19 cellular contexts compared by ENCODE assay signal in the genomic region with DNA sequence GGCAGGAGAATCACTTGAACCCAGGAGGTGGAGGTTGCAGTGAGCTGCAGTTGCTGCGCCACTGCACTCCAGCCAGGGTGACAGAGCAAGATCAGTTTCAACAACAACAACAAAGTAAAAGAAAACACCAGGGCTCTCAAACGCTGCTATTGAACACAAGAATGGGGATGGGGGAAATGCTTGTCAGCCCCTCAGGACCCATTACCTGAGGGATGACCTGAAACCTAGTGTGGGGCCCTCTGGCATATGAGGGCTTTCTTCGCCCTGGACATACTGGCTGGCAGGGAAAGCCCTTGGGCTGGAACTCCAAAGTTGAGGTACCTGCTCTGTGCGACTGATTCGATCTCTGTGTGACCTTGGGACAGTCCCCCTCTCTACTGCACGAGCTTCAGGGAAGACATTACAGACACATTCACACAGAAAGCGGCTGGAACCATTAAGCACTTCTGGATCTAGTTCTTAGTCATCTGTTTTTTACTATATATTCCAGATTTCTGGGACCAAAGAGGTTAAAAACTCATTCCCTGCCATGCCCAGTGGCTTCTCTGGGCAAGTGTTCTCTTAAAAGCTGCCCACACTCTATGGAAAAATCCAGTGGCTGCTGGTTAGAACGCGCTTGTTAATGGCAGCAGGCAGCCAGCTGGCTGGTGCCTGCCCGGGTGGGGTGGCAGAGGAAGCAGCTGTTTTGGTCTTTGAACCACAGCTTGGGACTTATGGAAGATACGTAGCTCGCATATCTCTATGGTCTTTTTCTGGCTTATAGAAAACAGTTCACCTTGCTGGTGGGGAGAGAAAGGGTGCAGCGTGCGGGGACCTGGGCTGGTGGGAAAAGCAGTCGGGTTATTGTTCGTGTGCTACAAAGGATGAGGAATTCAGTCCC. TPM values are rescaled to one million over a fixed set of nuclear protein-coding genes. Genes with fewer than 3 reads are reported as not detected.
DNase-seq lines count a peak whose midpoint lies in the region; ATAC-seq and TF ChIP-seq lines count a peak whose summit lies in the region.
"Had no signal": no experiment of that assay in that cellular context is flagged by ENCODE, and none has a peak within 500 bp of the region (broad histone marks: within the 10 kb centered on the region; RNA-seq: fewer than 3 reads in every experiment).

No MANE protein-coding gene starts in this region.

- peak; percentile 51 for ATAC-seq in activated T-helper 17 cell treated with anti-CD3 and anti-CD28 coated beads, Interleukin-2, amount 50 U/mL, for 72 hours (replicated peaks)
- ATAC-seq: esophagus mucosa, left ventricle myocardium superior had no signal

- H3F3A ChIP-seq in neural progenitor cell (ENCODE audit: low read depth): no peaks in the 10 kb centered on the region

- H3K9me3 ChIP-seq in HUES48 (ENCODE audit: control insufficient read depth, insufficient read depth, low read length): no peaks in the 10 kb centered on the region
- H3K9me3 ChIP-seq in neural progenitor cell (ENCODE audit: low read depth): no peaks in the 10 kb centered on the region
- H3K9me3 ChIP-seq: adrenal gland, vagina had no signal

- peak overlapping the region; percentile 64 for H2AFZ ChIP-seq in neural progenitor cell (replicated peaks)
- H2AFZ ChIP-seq: parathyroid adenoma had no signal

- H3K4me3 ChIP-seq in HUES48 (ENCODE audit: low read depth, low read length) (no peak overlapping the region), neural progenitor cell (no peak overlapping the region), foreskin fibroblast (ENCODE audit: low read depth in 1 of 2, low read length in 2 of 2) (no peak overlapping the region)
- H3K4me3 ChIP-seq: adrenal gland, cardiac muscle cell, vagina had no signal

- peak overlapping the region; percentile 4 for H3K27ac ChIP-seq in HUES48 (ENCODE audit: low read depth, low read length)
- peak overlapping the region; percentile 47 for H3K27ac ChIP-seq in neural progenitor cell
- H3K27ac ChIP-seq: adrenal gland, cardiac muscle cell, parathyroid adenoma, vagina had no signal

- H3K4me1 ChIP-seq in HUES48 (ENCODE audit: control insufficient read depth, insufficient read depth, low read length) (peaks cover 6% of the 10 kb centered on the region; the same call in 1 of the 2 replicates), neural progenitor cell (peaks cover 5% of the 10 kb centered on the region)
- H3K4me1 ChIP-seq: adrenal gland, parathyroid adenoma, vagina had no signal

- H3K79me2 ChIP-seq in neural progenitor cell (ENCODE audit: low read depth): no peaks in the 10 kb centered on the region
- H3K79me2 ChIP-seq: parathyroid adenoma had no signal

- H3K27me3 ChIP-seq in HUES48 (ENCODE audit: control insufficient read depth, insufficient read depth, low read length): no peaks in the 10 kb centered on the region
- no peaks in the 10 kb centered on the region for H3K27me3 ChIP-seq in neural progenitor cell
- H3K27me3 ChIP-seq: adrenal gland, cardiac muscle cell, vagina had no signal

- no peaks in the 10 kb centered on the region for H3K36me3 ChIP-seq in HUES48 (ENCODE audit: control insufficient read depth, insufficient read depth, low read length)
- H3K36me3 ChIP-seq in neural progenitor cell: no peaks in the 10 kb centered on the region
- H3K36me3 ChIP-seq: adrenal gland, cardiac muscle cell, vagina had no signal

- H3K4me3 Mint-ChIP-seq in activated T-helper 17 cell treated with anti-CD3 and anti-CD28 coated beads, Interleukin-2, amount 50 U/mL, for 72 hours: no peak overlapping the region
- no peak overlapping the region for H3K4me3 Mint-ChIP-seq in neural progenitor cell
- H3K4me3 Mint-ChIP-seq: activated CD4-positive, alpha-beta memory T cell treated with anti-CD3 and anti-CD28 coated beads for 36 hours had no signal

- no peaks in the 10 kb centered on the region for H4K20me1 ChIP-seq in neural progenitor cell (ENCODE audit: low read depth)

- H3K9ac ChIP-seq in HUES48 (ENCODE audit: low read depth, low read length) (no peak overlapping the region), neural progenitor cell (no peak overlapping the region)
- H3K9ac ChIP-seq: parathyroid adenoma had no signal

- TF ChIP-seq CTCF in neural progenitor cell (IDR thresholded peaks at IDR 0.05) (no peak), foreskin fibroblast (IDR thresholded peaks at IDR 0.05; ENCODE audit: low read depth, low read length) (no peak)

- H3K9me3 Mint-ChIP-seq in activated T-helper 17 cell treated with anti-CD3 and anti-CD28 coated beads, Interleukin-2, amount 50 U/mL, for 72 hours: no peaks in the 10 kb centered on the region
- no peaks in the 10 kb centered on the region for H3K9me3 Mint-ChIP-seq in neural progenitor cell
- H3K9me3 Mint-ChIP-seq: activated CD4-positive, alpha-beta memory T cell treated with anti-CD3 and anti-CD28 coated beads for 36 hours had no signal

- peak; percentile 42 for DNase-seq in DMS 273 treated with DMSO at 0.1 percent for 48 hours (lab: John Stamatoyannopoulos, UW)
- DNase-seq in neural progenitor cell (ENCODE audit: low spot score): no peak
- DNase-seq in mucosa of gallbladder (ENCODE audit: low spot score): no peak
- DNase-seq in foreskin fibroblast: no peak
- no peak for DNase-seq in NCI-H774 (lab: John Stamatoyannopoulos, UW)
- DNase-seq: activated CD4-positive, alpha-beta memory T cell treated with anti-CD3 and anti-CD28 coated beads for 36 hours; AML-193; Kasumi-1; left ventricle myocardium superior; NCI-H1417 treated with DMSO at 0.1 percent for 48 hours; small intestine; stimulated activated CD4-positive, alpha-beta T cell treated with anti-CD3 and anti-CD28 coated beads, Interleukin-4, amount 100 ng/mL, for 1 hour had no signal

- peaks cover 2% of the 10 kb centered on the region for H3K36me3 Mint-ChIP-seq in activated T-helper 17 cell treated with anti-CD3 and anti-CD28 coated beads, Interleukin-2, amount 50 U/mL, for 72 hours (ENCODE audit: low read depth)
- H3K36me3 Mint-ChIP-seq in neural progenitor cell: peaks cover 2% of the 10 kb centered on the region

- no peak overlapping the region for H3K4me2 ChIP-seq in neural progenitor cell

- H3K4me1 Mint-ChIP-seq in activated T-helper 17 cell treated with anti-CD3 and anti-CD28 coated beads, Interleukin-2, amount 50 U/mL, for 72 hours: no peaks in the 10 kb centered on the region
- H3K4me1 Mint-ChIP-seq in neural progenitor cell: peaks cover 7% of the 10 kb centered on the region

- H3K27ac Mint-ChIP-seq in activated T-helper 17 cell treated with anti-CD3 and anti-CD28 coated beads, Interleukin-2, amount 50 U/mL, for 72 hours: peak overlapping the region; percentile 22
- H3K27ac Mint-ChIP-seq in neural progenitor cell: no peak overlapping the region
- H3K27ac Mint-ChIP-seq: activated CD4-positive, alpha-beta memory T cell treated with anti-CD3 and anti-CD28 coated beads for 36 hours had no signal

- no peaks in the 10 kb centered on the region for H3K27me3 Mint-ChIP-seq in activated T-helper 17 cell treated with anti-CD3 and anti-CD28 coated beads, Interleukin-2, amount 50 U/mL, for 72 hours
- H3K27me3 Mint-ChIP-seq in neural progenitor cell (ENCODE audit: insufficient read depth, low read depth): peaks cover 2% of the 10 kb centered on the region
- H3K27me3 Mint-ChIP-seq: activated CD4-positive, alpha-beta memory T cell treated with anti-CD3 and anti-CD28 coated beads for 36 hours had no signal

RNA-seq across cellular contexts. Expression of a gene that starts 57.2 kb away (rescaled TPM):
- 100 to 1,000 TPM in 1 of 2 donors, 10 to 100 TPM in 1; 93.6 to 194 TPM for total RNA-seq in activated T-helper 17 cell treated with anti-CD3 and anti-CD28 coated beads, Interleukin-2, amount 50 U/mL, for 72 hours
- total RNA-seq in neural progenitor cell (ENCODE audit: low replicate concordance) (58.6 and 95.6 TPM in 2 replicates), mucosa of gallbladder (75.4 TPM)
